In the genomic region with DNA sequence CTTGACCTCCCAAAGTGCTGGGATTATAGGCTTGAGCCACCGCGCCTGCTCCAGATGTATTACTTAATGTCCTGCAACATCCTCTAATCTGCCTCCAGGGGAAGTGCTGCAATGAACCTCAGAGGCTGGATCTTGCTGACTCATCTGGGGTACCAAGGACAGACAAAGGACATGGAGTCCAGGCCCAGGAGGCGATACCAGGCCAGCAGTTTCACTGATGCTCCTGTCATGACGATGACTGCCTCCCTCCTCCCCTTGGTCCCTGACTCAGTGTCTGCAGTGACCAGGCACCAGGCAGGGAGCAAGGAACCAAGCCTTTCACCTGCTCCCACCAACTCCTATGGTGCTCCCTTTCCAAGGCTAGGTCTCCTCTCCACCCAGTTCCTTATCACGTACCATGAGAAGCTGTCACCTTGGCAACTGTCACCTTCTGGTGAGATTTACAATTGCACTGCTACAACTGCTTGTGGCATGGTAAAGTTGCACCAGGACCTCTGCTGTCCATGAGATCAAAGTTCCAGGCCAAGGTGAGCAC, we compare ENCODE assay signal across 14 cellular contexts. TPM values are rescaled to one million over a fixed set of nuclear protein-coding genes. Genes with fewer than 3 reads are reported as not detected.
A peak's percentile ranks its signal among the peaks of the same experiment; 100 is the strongest.
DNase-seq lines count a peak whose midpoint lies in the region; ATAC-seq and TF ChIP-seq lines count a peak whose summit lies in the region.
"Had no signal": no experiment of that assay in that cellular context is flagged by ENCODE, and none has a peak within 500 bp of the region (broad histone marks: within the 10 kb centered on the region; RNA-seq: fewer than 3 reads in every experiment).

No MANE protein-coding gene starts in this region.

- no peak overlapping the region for H2AK5ac ChIP-seq in IMR-90 (ENCODE audit: low read depth, low read length)

- H3K18ac ChIP-seq in IMR-90 (ENCODE audit: low read depth, low read length): no peak overlapping the region

- DNase-seq in CD1c-positive myeloid dendritic cell (ENCODE audit: extremely low spot score): peak; percentile 75
- no peak for DNase-seq in IMR-90
- no peak for DNase-seq in WTC11 (ENCODE audit: low spot score)
- peak; percentile 53 for DNase-seq in left kidney (ENCODE audit: low read depth, low spot score)
- DNase-seq in activated CD4-positive, CD25-positive, alpha-beta regulatory T cell (lab: John Stamatoyannopoulos, UW): no peak
- DNase-seq in Calu3: no peak
- no peak for DNase-seq in uterus
- no peak for DNase-seq in sigmoid colon
- DNase-seq: anterior cingulate cortex; CD8-positive, alpha-beta memory T cell; NCI-H2029 had no signal

- H3K14ac ChIP-seq in IMR-90 (replicated peaks; ENCODE audit: low read depth, low read length): no peak overlapping the region

- CTCF ChIA-PET in IMR-90 (lab: Yijun Ruan, JAX) (no interaction called here), WTC11 (lab: Charles Lee) (no interaction called here), Calu3 (lab: Charles Lee) (interaction anchor here (1.1 kb wide), 1 partner anchor 8 kb away, joined by 3 read pairs; no protein-coding TSS in a partner anchor)

- BruUV-seq in IMR-90 (replicated peaks; lab: Mats Ljungman, UMichigan): no TSS peak
- no TSS peak for BruUV-seq in Calu3 (replicated peaks; lab: Mats Ljungman, UMichigan)

- no peak overlapping the region for H3K27ac ChIP-seq in IMR-90 (ENCODE audit: insufficient read depth, low read length)
- no peak overlapping the region for H3K27ac ChIP-seq in uterus
- no peak overlapping the region for H3K27ac ChIP-seq in sigmoid colon
- H3K27ac ChIP-seq: skin epidermis, vagina had no signal

- no peaks in the 10 kb centered on the region for H3K9me3 ChIP-seq in IMR-90 (ENCODE audit: control insufficient read depth, insufficient read depth, low read length)
- no peaks in the 10 kb centered on the region for H3K9me3 ChIP-seq in uterus
- no peaks in the 10 kb centered on the region for H3K9me3 ChIP-seq in sigmoid colon
- H3K9me3 ChIP-seq: vagina had no signal

- H4K20me1 ChIP-seq in IMR-90 (ENCODE audit: insufficient read depth, low read length): no peaks in the 10 kb centered on the region

- no peaks in the 10 kb centered on the region for H3K79me1 ChIP-seq in IMR-90 (ENCODE audit: low read depth in 1 of 2, low read length in 2 of 2)

- H3K4me1 ChIP-seq in IMR-90 (ENCODE audit: control insufficient read depth, insufficient read depth, low read length): no peaks in the 10 kb centered on the region
- no peaks in the 10 kb centered on the region for H3K4me1 ChIP-seq in uterus
- H3K4me1 ChIP-seq in sigmoid colon: no peaks in the 10 kb centered on the region

- TF ChIP-seq POLR2A in IMR-90 (IDR thresholded peaks at IDR 0.05; ENCODE audit: low read depth, low read length) (no peak), uterus (IDR thresholded peaks at IDR 0.05) (no peak), sigmoid colon (IDR thresholded peaks at IDR 0.05) (no peak)

- TF ChIP-seq RAD21 in IMR-90 (IDR thresholded peaks at IDR 0.05; ENCODE audit: low read length): no peak

- H3K9ac ChIP-seq in IMR-90 (ENCODE audit: low read depth, low read length): no peak overlapping the region

- no peak for TF ChIP-seq CTCF in IMR-90 (conservative IDR thresholded peaks at IDR 0.05; ENCODE audit: low read depth, low read length)
- no peak for TF ChIP-seq CTCF in WTC11 (IDR thresholded peaks at IDR 0.05)
- TF ChIP-seq CTCF in Calu3 (IDR thresholded peaks at IDR 0.05; ENCODE audit: unreplicated experiment): no peak
- no peak for TF ChIP-seq CTCF in uterus (IDR thresholded peaks at IDR 0.05)
- no peak for TF ChIP-seq CTCF in sigmoid colon (IDR thresholded peaks at IDR 0.05)

- no peaks in the 10 kb centered on the region for H3K9me1 ChIP-seq in IMR-90 (ENCODE audit: insufficient read depth, low read length)

- no peak overlapping the region for H4K5ac ChIP-seq in IMR-90 (ENCODE audit: low read depth, low read length)

- H2BK120ac ChIP-seq in IMR-90 (ENCODE audit: low read depth, low read length): no peak overlapping the region

- H3K4ac ChIP-seq in IMR-90 (ENCODE audit: low read depth, low read length): no peak overlapping the region

- no peak overlapping the region for H3K56ac ChIP-seq in IMR-90 (ENCODE audit: extremely low read depth, insufficient read depth, low read length)

- dilution Hi-C loops in IMR-90 (cut with HindIII; ENCODE audit: low sequenced_read_pairs, unreplicated experiment): no loop called here

- POLR2A ChIA-PET in IMR-90 (lab: Charles Lee; ENCODE audit: unreplicated experiment): no interaction called here
- POLR2A ChIA-PET in WTC11 (lab: Charles Lee): no interaction called here

- H3K9me3 Mint-ChIP-seq in WTC11: no peaks in the 10 kb centered on the region
- H3K9me3 Mint-ChIP-seq in Calu3 (ENCODE audit: low read depth, unreplicated experiment): no peaks in the 10 kb centered on the region
- H3K9me3 Mint-ChIP-seq: CD8-positive, alpha-beta memory T cell had no signal

- no peak overlapping the region for H3K4me2 ChIP-seq in IMR-90 (ENCODE audit: low read depth, low read length)

- no peak overlapping the region for H2BK15ac ChIP-seq in IMR-90 (ENCODE audit: low read depth, low read length)

- WGBS in IMR-90 (ENCODE audit: extremely low coverage in 2 of 2, insufficient read length in 1 of 2), 2 experiments: no CpG with 5 or more reads among the region's 5 CpGs
- 72 to 80% methylated on average over 5 of the region's 5 CpGs for WGBS in sigmoid colon, 2 donors

- H3K36me3 ChIP-seq in IMR-90 (ENCODE audit: control insufficient read depth, insufficient read depth, low read length) (no peaks in the 10 kb centered on the region), uterus (no peaks in the 10 kb centered on the region), sigmoid colon (no peaks in the 10 kb centered on the region)
- H3K36me3 ChIP-seq: vagina had no signal

- in situ Hi-C loops in IMR-90 (cut with MboI; ENCODE audit: low sequenced_read_pairs): no loop called here

- no peaks in the 10 kb centered on the region for H3K36me3 Mint-ChIP-seq in WTC11
- no peaks in the 10 kb centered on the region for H3K36me3 Mint-ChIP-seq in Calu3 (ENCODE audit: insufficient read depth, unreplicated experiment)

- intact Hi-C loops in IMR-90 (cut with micrococcal nuclease) (no loop called here), Calu3 (cut with micrococcal nuclease; ENCODE audit: unreplicated experiment) (no loop called here), uterus (cut with DNase I; ENCODE audit: low total_unique reads) (no loop called here), sigmoid colon (cut with DNase I) (no loop called here)

- H2BK5ac ChIP-seq in IMR-90 (ENCODE audit: low read depth, low read length, poor library complexity, severe bottlenecking): no peak overlapping the region

- no peak overlapping the region for H4K91ac ChIP-seq in IMR-90 (ENCODE audit: insufficient read depth, low read depth, low read length)

- H2BK20ac ChIP-seq in IMR-90 (ENCODE audit: low read depth, low read length): no peak overlapping the region

- H3K4me3 Mint-ChIP-seq in WTC11 (no peak overlapping the region), Calu3 (ENCODE audit: low read depth, unreplicated experiment) (no peak overlapping the region)
- H3K4me3 Mint-ChIP-seq: CD8-positive, alpha-beta memory T cell had no signal

- H3K23ac ChIP-seq in IMR-90 (ENCODE audit: low read depth, low read length): no peak overlapping the region

- no peak overlapping the region for H3K4me3 ChIP-seq in IMR-90 (ENCODE audit: insufficient read depth, low read depth, low read length)
- H3K4me3 ChIP-seq in uterus: no peak overlapping the region
- no peak overlapping the region for H3K4me3 ChIP-seq in sigmoid colon
- H3K4me3 ChIP-seq: skin epidermis, vagina had no signal

- H3K27ac Mint-ChIP-seq in WTC11 (no peak overlapping the region), Calu3 (ENCODE audit: unreplicated experiment) (no peak overlapping the region)

- no peak for TF ChIP-seq EP300 in sigmoid colon (IDR thresholded peaks at IDR 0.05)

- no peak overlapping the region for H4K8ac ChIP-seq in IMR-90 (ENCODE audit: low read depth in 2 of 2, low read length in 2 of 2)

- no peak overlapping the region for H2AFZ ChIP-seq in IMR-90 (replicated peaks; ENCODE audit: low read length, poor library complexity)

- peak overlapping the region; percentile 3 for H2AK9ac ChIP-seq in IMR-90 (replicated peaks; ENCODE audit: low read depth, low read length, poor library complexity)

- ATAC-seq in IMR-90 (ENCODE audit: low read depth) (no peak), WTC11 (0 out of 2 replicates have a peak, but pooled peaks have one; percentile 22)

- H3K4me1 Mint-ChIP-seq in WTC11 (no peaks in the 10 kb centered on the region), Calu3 (ENCODE audit: low read depth, unreplicated experiment) (peaks cover 9% of the 10 kb centered on the region)
- H3K4me1 Mint-ChIP-seq: CD8-positive, alpha-beta memory T cell had no signal

- peaks cover 15% of the 10 kb centered on the region for H3K27me3 ChIP-seq in IMR-90 (ENCODE audit: control insufficient read depth, insufficient read depth, low read length)
- no peaks in the 10 kb centered on the region for H3K27me3 ChIP-seq in uterus
- peaks cover 0 to 14% (median 7%) of the 10 kb centered on the region in 3 donors for H3K27me3 ChIP-seq in sigmoid colon
- H3K27me3 ChIP-seq: vagina had no signal

- H3K27me3 Mint-ChIP-seq in WTC11 (ENCODE audit: low read depth) (no peaks in the 10 kb centered on the region), Calu3 (ENCODE audit: unreplicated experiment) (peaks cover 34% of the 10 kb centered on the region)

RNA-seq across cellular contexts. Expression of gene PHOSPHO1, which starts 21.6 kb away (rescaled TPM):
- total RNA-seq in IMR-90 (2012; rRNA removed): under 0.01 TPM in 2 replicates
- polyA plus RNA-seq in IMR-90 (2012; rRNA removed): 0.48 and 0.56 TPM in 2 replicates
- polyA plus RNA-seq in IMR-90 (2012; cell fraction: cytosol; rRNA removed): 0.22 and 0.71 TPM in 2 replicates
- 0.17 and 0.62 TPM in 2 replicates for polyA plus RNA-seq in IMR-90 (2012; cell fraction: nucleus; rRNA removed; ENCODE audit: low replicate concordance)
- total RNA-seq in WTC11 (2021): 0.81 to 1.1 TPM (median 0.85 TPM) in 3 replicates
- not detected in 2 replicates for total RNA-seq in Calu3 (2022)
- 1 to 10 TPM in 1 of 4 donors, under 1 TPM in 1, not detected in 2; 0.40 to 2.4 TPM for total RNA-seq in uterus
- not detected for total RNA-seq in sigmoid colon
- polyA plus RNA-seq in sigmoid colon: under 1 TPM in 1 of 3 donors, not detected in 2; 0.38 TPM
- total RNA-seq: CD8-positive, alpha-beta memory T cell; OCI-LY7; vagina had no signal

RNA-seq across cellular contexts. Expression of gene ABI3, which starts 41.7 kb away (rescaled TPM):
- total RNA-seq in IMR-90 (2012; rRNA removed): 1.1 TPM in 2 replicates
- 1.2 and 1.4 TPM in 2 replicates for polyA plus RNA-seq in IMR-90 (2012; rRNA removed)
- polyA plus RNA-seq in IMR-90 (2012; cell fraction: cytosol; rRNA removed): 1.1 and 1.4 TPM in 2 replicates
- polyA plus RNA-seq in IMR-90 (2012; cell fraction: nucleus; rRNA removed; ENCODE audit: low replicate concordance): 0.33 and 0.96 TPM in 2 replicates
- 1.2 to 1.6 TPM (median 1.5 TPM) in 3 replicates for total RNA-seq in WTC11 (2021)
- not detected in 2 replicates for total RNA-seq in Calu3 (2022)
- total RNA-seq in uterus: 10 to 100 TPM in 2 of 4 donors, 1 to 10 TPM in 2; 5.9 to 32.9 (median 13.9) TPM
- total RNA-seq in sigmoid colon: 1 to 10 TPM; 1.8 to 7.1 (median 3.0) TPM
- polyA plus RNA-seq in sigmoid colon: 10 to 100 TPM in 2 of 3 donors, 1 to 10 TPM in 1; 7.8 to 16.0 (median 15.2) TPM

RNA-seq across cellular contexts. Expression of gene GNGT2, which starts 41.8 kb away (rescaled TPM):
- total RNA-seq in IMR-90 (2012; rRNA removed) (0.18 and 0.56 TPM in 2 replicates), WTC11 (2021) (0.34 to 0.70 TPM (median 0.50 TPM) in 3 replicates), Calu3 (2022) (not detected in 2 replicates), uterus (1 to 10 TPM in 2 of 4 donors, not detected in 2; 5.5 to 6.7 TPM), sigmoid colon (1 to 10 TPM; 1.6 to 4.2 (median 3.5) TPM)
- polyA plus RNA-seq in IMR-90 (2012; rRNA removed) (0.65 and 0.79 TPM in 2 replicates), sigmoid colon (10 to 100 TPM in 1 of 3 donors, 1 to 10 TPM in 2; 6.6 to 11.0 (median 7.4) TPM)
- polyA plus RNA-seq in IMR-90 (2012; cell fraction: cytosol; rRNA removed): 0.19 and 0.34 TPM in 2 replicates
- polyA plus RNA-seq in IMR-90 (2012; cell fraction: nucleus; rRNA removed; ENCODE audit: low replicate concordance): 0.08 and 0.29 TPM in 2 replicates

Comparison
In these comparisons a context has a peak if more than half of its experiments do, and no peak if none do; other contexts are left out.
1. DNase-seq: peak in CD1c-positive myeloid dendritic cell (single experiment) and left kidney (single experiment); none in IMR-90 (single experiment), WTC11 (single experiment), activated CD4-positive, CD25-positive, alpha-beta regulatory T cell (0 of 4), Calu3 (single experiment), uterus (0 of 2) and sigmoid colon (single experiment).